Comparison of ENCODE assay signal across 12 cellular contexts in genomic region chr20:3080939-3081388, GRCh38. TPM values are rescaled to one million over a fixed set of nuclear protein-coding genes. Genes with fewer than 3 reads are reported as not detected.
DNase-seq lines count a peak whose midpoint lies in the region; ATAC-seq and TF ChIP-seq lines count a peak whose summit lies in the region.
"Had no signal": no experiment of that assay in that cellular context is flagged by ENCODE, and none has a peak within 500 bp of the region (broad histone marks: within the 10 kb centered on the region; RNA-seq: fewer than 3 reads in every experiment).

No MANE protein-coding gene starts in this region.

- no peak overlapping the region for H3K18ac ChIP-seq in IMR-90 (ENCODE audit: low read depth, low read length)

- intact Hi-C loops in IMR-90 (cut with micrococcal nuclease): no loop called here
- intact Hi-C loops in right lobe of liver (cut with DNase I): no loop called here
- intact Hi-C loops in aorta (cut with DNase I): no loop called here

- no peak for TF ChIP-seq RAD21 in IMR-90 (IDR thresholded peaks at IDR 0.05; ENCODE audit: low read length)

- no peak overlapping the region for H2BK20ac ChIP-seq in IMR-90 (ENCODE audit: low read depth, low read length)

- H3K56ac ChIP-seq in IMR-90 (ENCODE audit: extremely low read depth, insufficient read depth, low read length): no peak overlapping the region

- H3K4me1 ChIP-seq in IMR-90 (ENCODE audit: control insufficient read depth, insufficient read depth, low read length) (no peaks in the 10 kb centered on the region; the same call in 1 of the 2 replicates), right lobe of liver (peaks cover 0 to 24% (median 7%) of the 10 kb centered on the region in 4 donors), aorta (ENCODE audit: control insufficient read depth in 1 of 2, insufficient read depth in 2 of 2, low read length in 2 of 2) (no peaks in the 10 kb centered on the region)

- POLR2A ChIA-PET in IMR-90 (lab: Charles Lee; ENCODE audit: unreplicated experiment): no interaction called here

- no peak overlapping the region for H3K27ac ChIP-seq in IMR-90 (ENCODE audit: insufficient read depth, low read length)
- no peak overlapping the region for H3K27ac ChIP-seq in right lobe of liver
- H3K27ac ChIP-seq in aorta (ENCODE audit: low read depth in 1 of 2, low read length in 2 of 2): no peak overlapping the region

- no peak overlapping the region for H3K9ac ChIP-seq in IMR-90 (ENCODE audit: low read depth, low read length)

- TF ChIP-seq POLR2A in IMR-90 (IDR thresholded peaks at IDR 0.05; ENCODE audit: low read depth, low read length) (no peak), right lobe of liver (IDR thresholded peaks at IDR 0.05) (no peak)

- H3K23ac ChIP-seq in IMR-90 (ENCODE audit: low read depth, low read length): 0 out of 2 replicates have a peak overlapping the region, but pooled peaks have one; percentile 27

- H2BK15ac ChIP-seq in IMR-90 (ENCODE audit: low read depth, low read length): no peak overlapping the region

- in situ Hi-C loops in IMR-90 (cut with MboI; ENCODE audit: low sequenced_read_pairs): no loop called here

- H2BK120ac ChIP-seq in IMR-90 (ENCODE audit: low read depth, low read length): no peak overlapping the region

- H3K4me3 ChIP-seq in IMR-90 (ENCODE audit: insufficient read depth, low read depth, low read length) (no peak overlapping the region), right lobe of liver (no peak overlapping the region), aorta (ENCODE audit: low read length in 2 of 2) (no peak overlapping the region)

- H3K14ac ChIP-seq in IMR-90 (replicated peaks; ENCODE audit: low read depth, low read length): no peak overlapping the region

- peak; percentile 18 for DNase-seq in IMR-90
- DNase-seq in fibroblast of gingiva (ENCODE audit: low read depth): peak; percentile 74
- DNase-seq in right lobe of liver: peak; percentile 89 to 96 (median 96)
- peak; percentile 80 to 88 for DNase-seq in aorta
- no peak for DNase-seq in midbrain (lab: John Stamatoyannopoulos, UW)
- no peak for DNase-seq in OCI-M2 (lab: John Stamatoyannopoulos, UW; ENCODE audit: unreplicated experiment)
- DNase-seq in GF-D8 (lab: John Stamatoyannopoulos, UW): no peak
- DNase-seq: DMS153; effector memory CD8-positive, alpha-beta T cell; naive thymus-derived CD8-positive, alpha-beta T cell; NCI-H2107 had no signal

- no peaks in the 10 kb centered on the region; the same call in 1 of the 2 replicates for H3K9me3 ChIP-seq in IMR-90 (ENCODE audit: control insufficient read depth, insufficient read depth, low read length)
- H3K9me3 ChIP-seq in right lobe of liver: no peaks in the 10 kb centered on the region
- no peaks in the 10 kb centered on the region for H3K9me3 ChIP-seq in aorta (ENCODE audit: control insufficient read depth, low read length)

- no peak overlapping the region for H2AFZ ChIP-seq in IMR-90 (replicated peaks; ENCODE audit: low read length, poor library complexity)

- no TSS peak for BruUV-seq in IMR-90 (replicated peaks; lab: Mats Ljungman, UMichigan)

- H4K8ac ChIP-seq in IMR-90 (ENCODE audit: low read depth in 2 of 2, low read length in 2 of 2): no peak overlapping the region

- CTCF ChIA-PET in IMR-90 (lab: Yijun Ruan, JAX): no interaction called here

- no CpG with 5 or more reads among the region's 6 CpGs for WGBS in IMR-90 (ENCODE audit: extremely low coverage in 2 of 2, insufficient read length in 1 of 2), 2 experiments
- 34% methylated on average over 5 of the region's 6 CpGs for WGBS in right lobe of liver (ENCODE audit: insufficient coverage, low coverage, low lambda C conversion rate, missing lambda C conversion rate)
- 24 to 40% methylated on average over 6 of the region's 6 CpGs for WGBS in aorta, 2 donors

- no peak overlapping the region for H3K4ac ChIP-seq in IMR-90 (ENCODE audit: low read depth, low read length)

- no peak overlapping the region for H3K4me2 ChIP-seq in IMR-90 (ENCODE audit: low read depth, low read length)

- H3K36me3 ChIP-seq in IMR-90 (ENCODE audit: control insufficient read depth, insufficient read depth, low read length): no peaks in the 10 kb centered on the region
- no peaks in the 10 kb centered on the region for H3K36me3 ChIP-seq in right lobe of liver
- H3K36me3 ChIP-seq in aorta (ENCODE audit: control insufficient read depth in 1 of 2, insufficient read depth in 2 of 2, low read length in 1 of 2): no peaks in the 10 kb centered on the region

- H2AK9ac ChIP-seq in IMR-90 (replicated peaks; ENCODE audit: low read depth, low read length, poor library complexity): no peak overlapping the region

- H2AK5ac ChIP-seq in IMR-90 (ENCODE audit: low read depth, low read length): no peak overlapping the region

- no peaks in the 10 kb centered on the region for H3K79me1 ChIP-seq in IMR-90 (ENCODE audit: low read depth in 1 of 2, low read length in 2 of 2)

- H2BK5ac ChIP-seq in IMR-90 (ENCODE audit: low read depth, low read length, poor library complexity, severe bottlenecking): no peak overlapping the region

- peaks cover 2% of the 10 kb centered on the region; the same call in 1 of the 2 replicates for H3K9me1 ChIP-seq in IMR-90 (ENCODE audit: insufficient read depth, low read length)

- no peak overlapping the region for H4K5ac ChIP-seq in IMR-90 (ENCODE audit: low read depth, low read length)

- H4K20me1 ChIP-seq in IMR-90 (ENCODE audit: insufficient read depth, low read length): no peaks in the 10 kb centered on the region

- H4K91ac ChIP-seq in IMR-90 (ENCODE audit: insufficient read depth, low read depth, low read length): no peak overlapping the region

- TF ChIP-seq CTCF in IMR-90 (conservative IDR thresholded peaks at IDR 0.05; ENCODE audit: low read depth, low read length): no peak
- TF ChIP-seq CTCF in right lobe of liver (IDR thresholded peaks at IDR 0.05): no peak

- peaks cover 55% of the 10 kb centered on the region for H3K27me3 ChIP-seq in IMR-90 (ENCODE audit: control insufficient read depth, insufficient read depth, low read length)
- no peaks in the 10 kb centered on the region for H3K27me3 ChIP-seq in right lobe of liver
- no peaks in the 10 kb centered on the region for H3K27me3 ChIP-seq in aorta (ENCODE audit: control insufficient read depth in 1 of 2, insufficient read depth in 2 of 2, low read length in 1 of 2)

- dilution Hi-C loops in IMR-90 (cut with HindIII; ENCODE audit: low sequenced_read_pairs, unreplicated experiment): no loop called here

- ATAC-seq in IMR-90 (ENCODE audit: low read depth) (peak; percentile 56), right lobe of liver (peak; percentile 89 to 93 (median 89)), aorta (ENCODE audit: low FRiP score) (peak; percentile 31)
- ATAC-seq: effector memory CD8-positive, alpha-beta T cell; naive thymus-derived CD8-positive, alpha-beta T cell had no signal

TF ChIP-seq in IMR-90, 13 proteins besides CTCF, POLR2A, EP300 and RAD21 (continues in another document):
- TF ChIP-seq MXI1 (IDR thresholded peaks at IDR 0.05; ENCODE audit: borderline replicate concordance, low read depth, low read length): no peak
- TF ChIP-seq CEBPB (IDR thresholded peaks at IDR 0.05; ENCODE audit: low read depth, low read length): no peak
- TF ChIP-seq MAZ (IDR thresholded peaks at IDR 0.05; ENCODE audit: borderline replicate concordance, low read depth, low read length): no peak
- no peak for TF ChIP-seq RCOR1 (IDR thresholded peaks at IDR 0.05; ENCODE audit: insufficient replicate concordance, low read length)
- TF ChIP-seq SMC3 (IDR thresholded peaks at IDR 0.05; ENCODE audit: low read depth, low read length): no peak
- TF ChIP-seq NFE2L2 (IDR thresholded peaks at IDR 0.05; ENCODE audit: low read depth, low read length): no peak
- no peak for TF ChIP-seq MAFK (IDR thresholded peaks at IDR 0.05; ENCODE audit: low read depth, low read length)
- no peak for TF ChIP-seq RFX5 (IDR thresholded peaks at IDR 0.05; ENCODE audit: low read depth, low read length)
- TF ChIP-seq, protein P1, sequence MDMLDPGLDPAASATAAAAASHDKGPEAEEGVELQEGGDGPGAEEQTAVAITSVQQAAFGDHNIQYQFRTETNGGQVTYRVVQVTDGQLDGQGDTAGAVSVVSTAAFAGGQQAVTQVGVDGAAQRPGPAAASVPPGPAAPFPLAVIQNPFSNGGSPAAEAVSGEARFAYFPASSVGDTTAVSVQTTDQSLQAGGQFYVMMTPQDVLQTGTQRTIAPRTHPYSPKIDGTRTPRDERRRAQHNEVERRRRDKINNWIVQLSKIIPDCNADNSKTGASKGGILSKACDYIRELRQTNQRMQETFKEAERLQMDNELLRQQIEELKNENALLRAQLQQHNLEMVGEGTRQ (IDR thresholded peaks at IDR 0.05; ENCODE audit: low read depth, low read length): no peak
- TF ChIP-seq CHD1 (IDR thresholded peaks at IDR 0.05; ENCODE audit: low read depth, low read length): no peak
- TF ChIP-seq FOS (IDR thresholded peaks at IDR 0.05; ENCODE audit: low read depth, low read length): no peak

RNA-seq across cellular contexts. Expression of gene AVP, which starts 3.6 kb away (rescaled TPM):
- not detected in 2 replicates for total RNA-seq in IMR-90 (2012; rRNA removed)
- not detected in 2 replicates for polyA plus RNA-seq in IMR-90 (2012; rRNA removed)
- polyA plus RNA-seq in IMR-90 (2012; cell fraction: cytosol; rRNA removed): not detected in 2 replicates
- not detected in 2 replicates for polyA plus RNA-seq in IMR-90 (2012; cell fraction: nucleus; rRNA removed; ENCODE audit: low replicate concordance)
- under 1 TPM in 2 of 6 experiments, not detected in 4; 0.74 to 0.93 TPM for total RNA-seq in right lobe of liver
- total RNA-seq in aorta: not detected
- polyA plus RNA-seq in aorta: not detected
- total RNA-seq: naive thymus-derived CD8-positive, alpha-beta T cell; OCI-LY7 had no signal
- polyA plus RNA-seq: naive thymus-derived CD8-positive, alpha-beta T cell had no signal

RNA-seq across cellular contexts. Expression of gene OXT, which starts 9.5 kb away (rescaled TPM):
- total RNA-seq in IMR-90 (2012; rRNA removed) (not detected in 2 replicates), right lobe of liver (10 to 100 TPM in 2 of 6 experiments, 1 to 10 TPM in 4; 1.8 to 41.2 (median 7.0) TPM), aorta (not detected)
- polyA plus RNA-seq in IMR-90 (2012; rRNA removed) (not detected in 2 replicates), aorta (1 to 10 TPM; 2.2 to 6.3 TPM)
- polyA plus RNA-seq in IMR-90 (2012; cell fraction: cytosol; rRNA removed): not detected in 2 replicates
- not detected in 2 replicates for polyA plus RNA-seq in IMR-90 (2012; cell fraction: nucleus; rRNA removed; ENCODE audit: low replicate concordance)
- total RNA-seq: OCI-LY7 had no signal

RNA-seq across cellular contexts. Expression of gene MRPS26, which starts 35.1 kb away (rescaled TPM):
- 22.2 and 24.7 TPM in 2 replicates for total RNA-seq in IMR-90 (2012; rRNA removed)
- 38.6 and 49.5 TPM in 2 replicates for polyA plus RNA-seq in IMR-90 (2012; rRNA removed)
- polyA plus RNA-seq in IMR-90 (2012; cell fraction: cytosol; rRNA removed): 53.9 and 56.0 TPM in 2 replicates
- polyA plus RNA-seq in IMR-90 (2012; cell fraction: nucleus; rRNA removed; ENCODE audit: low replicate concordance): 20.0 and 35.2 TPM in 2 replicates
- 10 to 100 TPM; 27.8 to 59.1 (median 38.0) TPM for total RNA-seq in right lobe of liver
- total RNA-seq in aorta: 10 to 100 TPM; 19.6 to 23.5 TPM
- 10 to 100 TPM; 34.8 to 50.5 TPM for polyA plus RNA-seq in aorta

RNA-seq across cellular contexts. Expression of gene GNRH2, which starts 37.5 kb away (rescaled TPM):
- total RNA-seq in IMR-90 (2012; rRNA removed): 0.18 and 0.28 TPM in 2 replicates
- 0.16 and 0.21 TPM in 2 replicates for polyA plus RNA-seq in IMR-90 (2012; rRNA removed)
- polyA plus RNA-seq in IMR-90 (2012; cell fraction: cytosol; rRNA removed): not detected in 2 replicates
- polyA plus RNA-seq in IMR-90 (2012; cell fraction: nucleus; rRNA removed; ENCODE audit: low replicate concordance): 1.7 and 3.5 TPM in 2 replicates
- total RNA-seq in right lobe of liver: under 1 TPM in 3 of 6 experiments, not detected in 3; 0.55 to 0.81 (median 0.66) TPM
- total RNA-seq in aorta: under 1 TPM in 1 of 2 donors, not detected in 1; 0.49 TPM
- under 1 TPM in 1 of 2 donors, not detected in 1; 0.69 TPM for polyA plus RNA-seq in aorta
- polyA plus RNA-seq: naive thymus-derived CD8-positive, alpha-beta T cell had no signal

Comparison
In these comparisons a context has a peak if more than half of its experiments do, and no peak if none do; other contexts are left out.
1. ATAC-seq: peak in every context shown above with its lines; median percentile 89 in right lobe of liver; 56 in IMR-90; 31 in aorta.
2. DNase-seq: peak in IMR-90 (single experiment), fibroblast of gingiva (single experiment), right lobe of liver (3 of 3) and aorta (2 of 2); none in midbrain (single experiment), OCI-M2 (single experiment) and GF-D8 (single experiment).